10 cellular contexts compared by ENCODE assay signal in the genomic region with DNA sequence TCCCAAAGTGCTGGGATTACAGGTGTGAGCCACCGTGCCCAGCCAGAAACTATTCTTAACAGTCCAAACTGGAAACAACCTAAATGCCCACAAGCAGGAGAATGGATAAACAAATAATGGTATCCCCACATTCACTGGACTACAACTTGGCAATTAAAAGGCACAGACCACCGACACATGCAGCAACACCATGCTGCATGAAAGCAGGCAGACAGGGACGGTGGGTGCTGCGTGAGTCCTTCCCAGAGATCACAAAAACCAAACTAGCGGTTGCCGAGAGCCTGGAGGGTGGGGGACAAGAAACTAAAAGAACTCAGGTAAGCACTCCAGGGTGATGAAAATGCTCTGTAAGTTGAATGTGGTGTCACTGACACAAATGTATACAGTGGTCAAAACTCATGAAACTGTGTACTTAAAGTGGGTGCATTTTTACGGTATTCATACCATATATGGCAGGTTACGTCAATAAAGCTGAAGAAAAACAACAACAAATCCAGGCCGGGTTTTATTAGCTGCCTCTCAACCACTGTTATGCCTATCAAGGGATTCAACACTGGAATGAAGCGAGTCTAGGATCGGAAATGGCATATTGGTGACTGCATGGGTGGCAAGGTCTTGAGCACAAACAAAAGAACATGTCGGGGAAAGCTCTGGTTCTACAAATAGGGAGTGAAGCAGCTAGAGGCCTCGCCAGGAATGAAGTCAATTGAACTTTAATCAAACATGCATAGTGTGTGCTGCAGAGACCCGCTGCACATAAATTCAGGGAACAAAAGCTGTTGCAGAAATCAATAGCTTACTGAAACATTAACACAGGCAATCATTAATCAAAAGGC. TPM values are rescaled to one million over a fixed set of nuclear protein-coding genes. Genes with fewer than 3 reads are reported as not detected.
DNase-seq lines count a peak whose midpoint lies in the region; ATAC-seq and TF ChIP-seq lines count a peak whose summit lies in the region.
"Had no signal": no experiment of that assay in that cellular context is flagged by ENCODE, and none has a peak within 500 bp of the region (broad histone marks: within the 10 kb centered on the region; RNA-seq: fewer than 3 reads in every experiment).

No MANE protein-coding gene starts in this region.

- TF ChIP-seq CTCF in ascending aorta (IDR thresholded peaks at IDR 0.05) (no peak), thoracic aorta (IDR thresholded peaks at IDR 0.05) (no peak), omental fat pad (IDR thresholded peaks at IDR 0.05) (no peak)

- H3K9me3 ChIP-seq in ascending aorta (no peaks in the 10 kb centered on the region), thoracic aorta (no peaks in the 10 kb centered on the region)

- intact Hi-C loops in ascending aorta (cut with DNase I) (loop anchor here (5.0 kb wide), 1 partner anchor 52 kb away; no protein-coding TSS in a partner anchor), sciatic nerve (cut with DNase I) (no loop called here)

- H3K27ac ChIP-seq in ascending aorta (peak overlapping the region; percentile 88 to 91), thoracic aorta (peak overlapping the region; percentile 91 to 92)

- H3K36me3 ChIP-seq in ascending aorta (peaks cover 8 to 12% of the 10 kb centered on the region in 2 donors), thoracic aorta (no peaks in the 10 kb centered on the region)

- H3K4me3 ChIP-seq in ascending aorta (no peak overlapping the region), thoracic aorta (peak overlapping the region; percentile 14)

- ATAC-seq in thoracic aorta (ENCODE audit: insufficient number of reproducible peaks, low FRiP score, low read depth) (no peak), sciatic nerve (no peak), omental fat pad (ENCODE audit: low FRiP score) (no peak)

- H3K4me1 ChIP-seq in ascending aorta, result peaks cover 33 to 71% of the 10 kb centered on the region in 2 donors
- peaks cover 43 to 95% of the 10 kb centered on the region in 2 donors for H3K4me1 ChIP-seq in thoracic aorta (ENCODE audit: control insufficient read depth in 1 of 2, low read depth in 2 of 2)

- DNase-seq in NCI-H2171 treated with DMSO at 0.1 percent for 48 hours (lab: John Stamatoyannopoulos, UW) (peak; percentile 42), NCI-H2171 (lab: John Stamatoyannopoulos, UW) (no peak), ascending aorta (ENCODE audit: low spot score in 2 of 2) (no peak), medulla oblongata (ENCODE audit: extremely low spot score) (peak; percentile 68), thoracic aorta (ENCODE audit: low spot score) (no peak), sciatic nerve (ENCODE audit: low spot score) (no peak), RPMI8226 (no peak), omental fat pad (ENCODE audit: low spot score) (no peak)
- DNase-seq: NCI-H524 treated with DMSO at 0.1 percent for 48 hours, occipital lobe had no signal

- H3K27me3 ChIP-seq in ascending aorta (no peaks in the 10 kb centered on the region), thoracic aorta (replicated peaks; ENCODE audit: insufficient read depth) (no peaks in the 10 kb centered on the region)

RNA-seq across cellular contexts. Expression of a gene that starts 52.4 kb away (rescaled TPM):
- total RNA-seq in ascending aorta (3.2 TPM), thoracic aorta (1 to 10 TPM; 4.4 to 6.0 TPM), sciatic nerve (2.5 TPM), omental fat pad (1 to 10 TPM in 3 of 4 donors, under 1 TPM in 1; 0.84 to 4.1 (median 2.7) TPM)

Comparison
In these comparisons a context has a peak if more than half of its experiments do, and no peak if none do; other contexts are left out.
1. DNase-seq: peak in NCI-H2171 treated with DMSO at 0.1 percent for 48 hours (single experiment) and medulla oblongata (single experiment); none in NCI-H2171 (single experiment), ascending aorta (0 of 2), thoracic aorta (single experiment), sciatic nerve (single experiment), RPMI8226 (single experiment) and omental fat pad (single experiment).